ENCODE assay signal across 8 cellular contexts in the genomic region with DNA sequence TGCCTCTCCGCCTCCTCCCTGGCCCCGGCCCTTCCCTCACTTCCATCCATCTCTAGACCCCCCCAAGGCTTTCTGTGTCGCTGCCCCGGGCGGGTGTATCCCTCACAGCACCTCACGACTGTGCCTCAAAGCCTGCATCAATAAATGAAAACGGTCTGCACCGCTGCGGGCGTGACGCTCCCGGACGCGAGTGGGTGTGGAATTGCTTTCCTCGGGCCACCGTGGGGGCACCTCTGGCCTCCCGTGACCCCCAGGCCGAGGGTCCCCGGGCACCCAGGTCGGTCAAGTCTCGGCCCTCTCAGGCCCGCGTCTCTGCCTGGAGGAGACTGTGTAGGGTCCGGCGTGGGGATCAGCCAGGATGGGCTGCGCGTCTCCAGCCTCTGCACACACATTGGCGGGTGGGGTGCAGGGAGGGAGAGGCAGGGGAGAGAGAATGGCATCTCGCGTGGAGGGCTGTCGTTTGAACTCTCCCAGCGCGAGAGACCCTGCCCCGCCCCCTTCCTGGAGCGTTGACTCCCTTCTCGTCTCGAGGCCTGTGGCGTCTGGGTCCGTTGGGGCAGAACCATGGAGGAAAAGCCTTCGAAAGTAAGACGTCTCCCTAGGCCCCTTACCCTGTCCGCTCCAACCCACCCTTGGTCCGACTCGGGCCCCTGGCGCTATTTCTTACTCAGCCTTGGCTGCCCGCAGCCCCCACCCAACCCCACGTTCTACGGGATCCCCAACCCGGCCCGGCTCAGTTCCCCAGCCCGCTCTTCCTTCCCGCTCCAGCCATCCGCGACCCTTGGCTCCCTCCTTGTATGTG. TPM values are rescaled to one million over a fixed set of nuclear protein-coding genes. Genes with fewer than 3 reads are reported as not detected.
DNase-seq lines count a peak whose midpoint lies in the region; ATAC-seq and TF ChIP-seq lines count a peak whose summit lies in the region.

Gene CATSPERZ (plus strand): TSS at position 512 of the 802 bp plus-strand sequence. CDS start 53 bp downstream, at position 565.

- peaks cover 20% of the 10 kb centered on the region for H3K4me1 Mint-ChIP-seq in T-helper 2 cell treated with Interferon-gamma antibody and Interleukin-4, amounts not matched to agents 5 μg/mL and 100 μg/mL, for 36 hours (ENCODE audit: low read depth)

- H3K27me3 Mint-ChIP-seq in T-helper 2 cell treated with Interferon-gamma antibody and Interleukin-4, amounts not matched to agents 5 μg/mL and 100 μg/mL, for 36 hours (ENCODE audit: low read depth): peaks cover 61% of the 10 kb centered on the region

- H3K36me3 Mint-ChIP-seq in T-helper 2 cell treated with Interferon-gamma antibody and Interleukin-4, amounts not matched to agents 5 μg/mL and 100 μg/mL, for 36 hours (ENCODE audit: low read depth): no peaks in the 10 kb centered on the region

- no peak for DNase-seq in T-helper 2 cell treated with Interferon-gamma antibody and Interleukin-4, amounts not matched to agents 5 μg/mL and 100 μg/mL, for 36 hours (ENCODE audit: low spot score)
- DNase-seq in T-helper 2 cell (no peak), ascending aorta (ENCODE audit: low spot score in 2 of 2) (peak in 1 of 2 donors; percentile 70), testis (no peak), NCI-H2081 (lab: John Stamatoyannopoulos, UW) (no peak), NCI-H128 (lab: John Stamatoyannopoulos, UW; ENCODE audit: unreplicated experiment) (no peak)

- H3K4me1 ChIP-seq in ascending aorta (peaks cover 11 to 19% of the 10 kb centered on the region in 2 donors), testis (peaks cover 26% of the 10 kb centered on the region)

- peaks cover 9% of the 10 kb centered on the region for H3K27me3 ChIP-seq in ascending aorta
- H3K27me3 ChIP-seq in layer of hippocampus (ENCODE audit: control insufficient read depth, insufficient read depth, low read length): peaks cover 8% of the 10 kb centered on the region
- H3K27me3 ChIP-seq in testis: no peaks in the 10 kb centered on the region

- peak within 1 kb of the TSS; percentile 69 for H3K4me3 Mint-ChIP-seq in T-helper 2 cell treated with Interferon-gamma antibody and Interleukin-4, amounts not matched to agents 5 μg/mL and 100 μg/mL, for 36 hours

- 10 to 16% methylated on average over 43 to 54 of the region's 54 CpGs for WGBS in testis, 2 donors

- TF ChIP-seq POLR2A in testis (IDR thresholded peaks at IDR 0.05): no peak

- intact Hi-C loops in ascending aorta (cut with DNase I): loop anchor here (5.0 kb wide), 1 partner anchor 73 kb away; the partner anchor contains the start of genes NUDT22 and TRPT1
- intact Hi-C loops in testis (cut with DNase I; ENCODE audit: low total_unique reads): loop anchor here (10.0 kb wide), 1 partner anchor 95 kb away; the partner anchor contains the start of gene FERMT3

- H3K27ac ChIP-seq in ascending aorta (no peak within 1 kb of the TSS), layer of hippocampus (ENCODE audit: low read depth, low read length) (peak within 1 kb of the TSS; percentile 30), testis (peak within 1 kb of the TSS; percentile 53 to 81)

- H3K4me3 ChIP-seq in ascending aorta (peak within 1 kb of the TSS; percentile 32 to 64), testis (peak within 1 kb of the TSS; percentile 32)

- H3K36me3 ChIP-seq in ascending aorta: no peaks in the 10 kb centered on the region
- no peaks in the 10 kb centered on the region for H3K36me3 ChIP-seq in testis (ENCODE audit: low read depth, missing control alignments)

- H3K9me3 ChIP-seq in ascending aorta: no peaks in the 10 kb centered on the region
- H3K9me3 ChIP-seq in testis: no peaks in the 10 kb centered on the region

- no peaks in the 10 kb centered on the region for H3K9me3 Mint-ChIP-seq in T-helper 2 cell treated with Interferon-gamma antibody and Interleukin-4, amounts not matched to agents 5 μg/mL and 100 μg/mL, for 36 hours

- TF ChIP-seq CTCF in ascending aorta (IDR thresholded peaks at IDR 0.05) (no peak), testis (IDR thresholded peaks at IDR 0.05) (no peak)

- no peak for ATAC-seq in GM18861 (IDR thresholded peaks at IDR 0.05; ENCODE audit: unreplicated experiment)

- H3K27ac Mint-ChIP-seq in T-helper 2 cell treated with Interferon-gamma antibody and Interleukin-4, amounts not matched to agents 5 μg/mL and 100 μg/mL, for 36 hours: peak within 1 kb of the TSS; percentile 41

RNA-seq across cellular contexts. Expression of gene CATSPERZ, which starts in this region (rescaled TPM):
- total RNA-seq in ascending aorta: not detected
- total RNA-seq in testis: 100 to 1,000 TPM; 278 to 484 TPM
- 1,116 TPM for polyA plus RNA-seq in testis (ENCODE audit: insufficient read depth, low read depth, low replicate concordance)

Comparison
In these comparisons a context has a peak if more than half of its experiments do, and no peak if none do; other contexts are left out.
1. RNA of gene CATSPERZ (total RNA-seq): 278 to 484 TPM in testis; not detected in ascending aorta (single experiment); every median in the first group is over 100 times any median in the second.
2. H3K27ac ChIP-seq: peak in layer of hippocampus (single experiment) and testis (2 of 2); none in ascending aorta (0 of 2).